15 cellular contexts compared by ENCODE assay signal in the genomic region with DNA sequence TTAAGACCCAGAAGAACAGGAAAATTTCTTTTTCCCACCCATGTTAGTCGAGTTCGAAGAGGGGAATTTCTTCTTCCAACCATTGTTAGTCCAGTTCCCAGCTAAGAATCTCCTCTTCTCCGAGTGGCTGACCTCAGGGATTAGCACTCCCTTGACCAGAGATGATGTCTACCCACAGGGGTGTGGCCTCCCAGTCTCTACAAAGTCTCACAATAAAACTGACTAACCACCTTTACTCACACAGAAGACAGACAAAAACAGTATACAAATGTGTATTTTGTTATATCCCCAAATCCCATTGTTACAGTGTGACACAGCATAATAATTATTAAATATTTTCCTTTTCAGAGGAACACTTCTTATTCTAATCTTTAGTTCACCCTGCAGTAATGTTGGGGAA.
DNase-seq lines count a peak whose midpoint lies in the region; ATAC-seq and TF ChIP-seq lines count a peak whose summit lies in the region.
"Had no signal": no experiment of that assay in that cellular context is flagged by ENCODE, and none has a peak within 500 bp of the region (broad histone marks: within the 10 kb centered on the region; RNA-seq: fewer than 3 reads in every experiment).

No MANE protein-coding gene starts in this region.

- H3K36me3 ChIP-seq in MG63: no peaks in the 10 kb centered on the region
- H3K36me3 ChIP-seq in H7 (replicated peaks; ENCODE audit: control insufficient read depth, insufficient read depth, low read length): no peaks in the 10 kb centered on the region
- H3K36me3 ChIP-seq: BE2C had no signal

- H3K27me3 Mint-ChIP-seq in activated CD4-positive, alpha-beta T cell treated with anti-CD3 and anti-CD28 coated beads, Interleukin-2, amount 10 ng/mL, durations not matched to agents 24 days and 14 days: peaks cover 7% of the 10 kb centered on the region
- H3K27me3 Mint-ChIP-seq: central memory CD8-positive, alpha-beta T cell had no signal

- H3K4me1 Mint-ChIP-seq in activated CD4-positive, alpha-beta T cell treated with anti-CD3 and anti-CD28 coated beads, Interleukin-2, amount 10 ng/mL, durations not matched to agents 24 days and 14 days: no peaks in the 10 kb centered on the region
- H3K4me1 Mint-ChIP-seq: central memory CD8-positive, alpha-beta T cell had no signal

- H3K27ac Mint-ChIP-seq in activated CD4-positive, alpha-beta T cell treated with anti-CD3 and anti-CD28 coated beads, Interleukin-2, amount 10 ng/mL, durations not matched to agents 24 days and 14 days: no peak overlapping the region
- H3K27ac Mint-ChIP-seq: activated CD4-positive, alpha-beta T cell treated with anti-CD3 and anti-CD28 coated beads, Interleukin-2, amount 10 ng/mL, durations not matched to agents 7 days and 5 days; activated T-helper 2 cell treated with anti-CD3 and anti-CD28 coated beads, Interferon-gamma antibody, Interleukin-2, Interleukin-4, amounts not matched to agents 10 μg/mL and 5 μg/mL and 100 μg/mL, durations not matched to agents 14 hours and 24 hours and 36 hours; natural killer cell treated with Interleukin-12 subunit alpha and Interleukin-12 subunit beta and Interleukin-15 and Interleukin-18, amount 100 ng/mL, for 72 hours had no signal

- no peaks in the 10 kb centered on the region for H3K9me3 Mint-ChIP-seq in activated CD4-positive, alpha-beta T cell treated with anti-CD3 and anti-CD28 coated beads, Interleukin-2, amount 10 ng/mL, durations not matched to agents 24 days and 14 days
- H3K9me3 Mint-ChIP-seq: activated T-helper 2 cell treated with anti-CD3 and anti-CD28 coated beads, Interferon-gamma antibody, Interleukin-2, Interleukin-4, amounts not matched to agents 10 μg/mL and 5 μg/mL and 100 μg/mL, durations not matched to agents 14 hours and 24 hours and 36 hours; central memory CD8-positive, alpha-beta T cell; natural killer cell treated with Interleukin-12 subunit alpha and Interleukin-12 subunit beta and Interleukin-15 and Interleukin-18, amount 100 ng/mL, for 72 hours had no signal

- no peak overlapping the region for H3K4me3 Mint-ChIP-seq in activated CD4-positive, alpha-beta T cell treated with anti-CD3 and anti-CD28 coated beads, Interleukin-2, amount 10 ng/mL, durations not matched to agents 24 days and 14 days
- H3K4me3 Mint-ChIP-seq: activated CD4-positive, alpha-beta T cell treated with anti-CD3 and anti-CD28 coated beads, Interleukin-2, amount 10 ng/mL, durations not matched to agents 7 days and 5 days; central memory CD8-positive, alpha-beta T cell; natural killer cell treated with Interleukin-12 subunit alpha and Interleukin-12 subunit beta and Interleukin-15 and Interleukin-18, amount 100 ng/mL, for 72 hours had no signal

- H3K4me3 ChIP-seq in MG63 (no peak overlapping the region), cardiac fibroblast (replicated peaks in 1 of 2; ENCODE audit: low read depth in 2 of 2, low read length in 2 of 2) (no peak overlapping the region), H7 (ENCODE audit: insufficient read depth, low read depth, low read length) (no peak overlapping the region)

- TF ChIP-seq CTCF in cardiac fibroblast (IDR thresholded peaks at IDR 0.05; ENCODE audit: low read depth, low read length): no peak

- ATAC-seq in GM21423 (IDR thresholded peaks at IDR 0.05; ENCODE audit: unreplicated experiment): no peak
- ATAC-seq: natural killer cell treated with Interleukin-12 subunit alpha and Interleukin-12 subunit beta and Interleukin-15 and Interleukin-18, amount 100 ng/mL, for 72 hours had no signal

- intact Hi-C loops in activated CD4-positive, alpha-beta T cell treated with anti-CD3 and anti-CD28 coated beads, Interleukin-2, amount 10 ng/mL, durations not matched to agents 24 days and 14 days (cut with micrococcal nuclease): no loop called here

- no peaks in the 10 kb centered on the region for H3K27me3 ChIP-seq in MG63
- H3K27me3 ChIP-seq in H7 (ENCODE audit: control insufficient read depth, insufficient read depth, low read length): no peaks in the 10 kb centered on the region
- H3K27me3 ChIP-seq: BE2C had no signal

- peaks cover 2% of the 10 kb centered on the region for H3K36me3 Mint-ChIP-seq in activated CD4-positive, alpha-beta T cell treated with anti-CD3 and anti-CD28 coated beads, Interleukin-2, amount 10 ng/mL, durations not matched to agents 24 days and 14 days (ENCODE audit: low read depth)
- H3K36me3 Mint-ChIP-seq: natural killer cell treated with Interleukin-12 subunit alpha and Interleukin-12 subunit beta and Interleukin-15 and Interleukin-18, amount 100 ng/mL, for 72 hours had no signal

- 0 out of 2 replicates have a peak, but pooled peaks cover 2% of the 10 kb centered on the region for H3K9me3 ChIP-seq in MG63
- H3K9me3 ChIP-seq: BE2C had no signal

- peak; percentile 41 for DNase-seq in AG08395 (ENCODE audit: low spot score)
- DNase-seq in MG63: peak; percentile 9
- DNase-seq in cardiac fibroblast (ENCODE audit: low read depth in 2 of 2): peak; percentile 6 to 89
- DNase-seq in myocyte (ENCODE audit: low read depth): peak; percentile 90
- DNase-seq in H7: no peak
- no peak for DNase-seq in activated CD8-positive, alpha-beta memory T cell treated with anti-CD3 and anti-CD28 coated beads, Interleukin-2, amount 50 U/mL, for 48 hours
- DNase-seq in activated CD4-positive, alpha-beta T cell treated with anti-CD3 and anti-CD28 coated beads, Interleukin-2, amount 10 ng/mL, durations not matched to agents 24 days and 14 days: no peak
- DNase-seq: activated CD4-positive, alpha-beta T cell treated with anti-CD3 and anti-CD28 coated beads, Interleukin-2, amount 10 ng/mL, durations not matched to agents 7 days and 5 days; BE2C; KG1; NCI-H2029 had no signal

Comparison
In these comparisons a context has a peak if more than half of its experiments do, and no peak if none do; other contexts are left out.
1. DNase-seq: peak in AG08395 (single experiment), MG63 (single experiment), cardiac fibroblast (2 of 2) and myocyte (single experiment); none in H7 (single experiment), activated CD8-positive, alpha-beta memory T cell treated with anti-CD3 and anti-CD28 coated beads, Interleukin-2, amount 50 U/mL, for 48 hours (single experiment) and activated CD4-positive, alpha-beta T cell treated with anti-CD3 and anti-CD28 coated beads, Interleukin-2, amount 10 ng/mL, durations not matched to agents 24 days and 14 days (single experiment).